1 cellular context compared by ENCODE assay signal in genomic region chr22:30181459-30182353, GRCh38.
TF ChIP-seq lines count a peak whose summit lies in the region.

No MANE protein-coding gene starts in this region.

TF ChIP-seq in HEK293, 187 proteins besides CTCF, POLR2A, EP300 and RAD21 (continued from another document):
- TF ChIP-seq ZNF518A (tag by site-specific recombination; conservative IDR thresholded peaks at IDR 0.05; ENCODE audit: low read depth) (no peak), ZNF138 (tag by site-specific recombination; IDR thresholded peaks at IDR 0.05; ENCODE audit: borderline replicate concordance) (no peak), BCL11B (tag by site-specific recombination; IDR thresholded peaks at IDR 0.05; ENCODE audit: low read depth) (no peak)
TF ChIP-seq in HEK293: peak in this region for 1.
